ENCODE assay signal across 9 cellular contexts in genomic region chr3:54121404-54122045, GRCh38. TPM values are rescaled to one million over a fixed set of nuclear protein-coding genes. Genes with fewer than 3 reads are reported as not detected.
A peak's percentile ranks its signal among the peaks of the same experiment; 100 is the strongest.
DNase-seq lines count a peak whose midpoint lies in the region; ATAC-seq, FAIRE-seq and TF ChIP-seq lines count a peak whose summit lies in the region.
"Had no signal": no experiment of that assay in that cellular context is flagged by ENCODE, and none has a peak within 500 bp of the region (broad histone marks: within the 10 kb centered on the region; RNA-seq: fewer than 3 reads in every experiment).

No MANE protein-coding gene starts in this region.

- no peak overlapping the region for H3K4me3 Mint-ChIP-seq in activated T-helper 1 cell treated with anti-CD3 and anti-CD28 coated beads, Interleukin-12 subunit alpha, Interleukin-12 subunit beta, Interleukin-2, Interleukin-4 antibody, amounts not matched to agents 30 ng/mL and 10 ng/mL and 1 ng/mL, durations not matched to agents 14 hours and 24 hours and 36 hours
- H3K4me3 Mint-ChIP-seq: CD8-positive, alpha-beta T cell had no signal

- H3K36me3 Mint-ChIP-seq in activated T-helper 1 cell treated with anti-CD3 and anti-CD28 coated beads, Interleukin-12 subunit alpha, Interleukin-12 subunit beta, Interleukin-2, Interleukin-4 antibody, amounts not matched to agents 30 ng/mL and 10 ng/mL and 1 ng/mL, durations not matched to agents 14 hours and 24 hours and 36 hours (ENCODE audit: low read depth), result no peaks in the 10 kb centered on the region
- H3K36me3 Mint-ChIP-seq: CD8-positive, alpha-beta T cell had no signal

- ATAC-seq in Right ventricle myocardium inferior (peak; percentile 42), lung (ENCODE audit: insufficient read depth, low FRiP score) (peak; percentile 28), HG02678 (IDR thresholded peaks at IDR 0.05; ENCODE audit: unreplicated experiment) (no peak), HG03439 (IDR thresholded peaks at IDR 0.05; ENCODE audit: unreplicated experiment) (no peak)
- ATAC-seq: CD8-positive, alpha-beta T cell had no signal

- intact Hi-C loops in Right ventricle myocardium inferior (cut with DNase I), result loop anchor here (5.0 kb wide), 2 partner anchors 124 to 179 kb away; no protein-coding TSS in a partner anchor
- intact Hi-C loops in cardiac septum (cut with DNase I), result no loop called here
- intact Hi-C loops in activated T-helper 1 cell treated with anti-CD3 and anti-CD28 coated beads, Interleukin-12 subunit alpha, Interleukin-12 subunit beta, Interleukin-2, Interleukin-4 antibody, amounts not matched to agents 30 ng/mL and 10 ng/mL and 1 ng/mL, durations not matched to agents 14 hours and 24 hours and 36 hours (cut with micrococcal nuclease), result loop anchor here (5.0 kb wide), 1 partner anchor 1361 kb away; no protein-coding TSS in a partner anchor

- no peaks in the 10 kb centered on the region for H3K9me3 Mint-ChIP-seq in activated T-helper 1 cell treated with anti-CD3 and anti-CD28 coated beads, Interleukin-12 subunit alpha, Interleukin-12 subunit beta, Interleukin-2, Interleukin-4 antibody, amounts not matched to agents 30 ng/mL and 10 ng/mL and 1 ng/mL, durations not matched to agents 14 hours and 24 hours and 36 hours
- H3K9me3 Mint-ChIP-seq: CD8-positive, alpha-beta T cell had no signal

- H3K4me1 ChIP-seq in lung (ENCODE audit: control insufficient read depth in 2 of 2, insufficient read depth in 2 of 2, low read length in 2 of 2), result peaks cover 0 to 7% of the 10 kb centered on the region in 2 donors

- no peak overlapping the region for H3K27ac Mint-ChIP-seq in activated T-helper 1 cell treated with anti-CD3 and anti-CD28 coated beads, Interleukin-12 subunit alpha, Interleukin-12 subunit beta, Interleukin-2, Interleukin-4 antibody, amounts not matched to agents 30 ng/mL and 10 ng/mL and 1 ng/mL, durations not matched to agents 14 hours and 24 hours and 36 hours
- H3K27ac Mint-ChIP-seq: CD8-positive, alpha-beta T cell had no signal

- no peaks in the 10 kb centered on the region for H3K36me3 ChIP-seq in bronchial epithelial cell (ENCODE audit: control insufficient read depth, insufficient read depth, low read length)
- H3K36me3 ChIP-seq in lung (ENCODE audit: control insufficient read depth in 2 of 2, insufficient read depth in 2 of 2, low read length in 2 of 2), result no peaks in the 10 kb centered on the region

- DNase-seq in Right ventricle myocardium inferior (ENCODE audit: missing footprints) (no peak), cardiac septum (ENCODE audit: low spot score) (no peak), bronchial epithelial cell (ENCODE audit: low read depth) (no peak), lung (ENCODE audit: low spot score) (no peak), OCI-M2 (lab: John Stamatoyannopoulos, UW; ENCODE audit: unreplicated experiment) (no peak)
- DNase-seq in activated T-helper 1 cell treated with anti-CD3 and anti-CD28 coated beads, Interleukin-12 subunit alpha, Interleukin-12 subunit beta, Interleukin-2, Interleukin-4 antibody, amounts not matched to agents 30 ng/mL and 10 ng/mL and 1 ng/mL, durations not matched to agents 14 hours and 24 hours and 36 hours (ENCODE audit: low spot score), result no peak
- DNase-seq: CD8-positive, alpha-beta T cell had no signal

- 1 to 2% methylated on average over 58 to 71 of the region's 71 CpGs for WGBS in lung, 2 donors

- no peak for TF ChIP-seq CTCF in bronchial epithelial cell (IDR thresholded peaks at IDR 0.05; ENCODE audit: insufficient read depth, low read length, severe bottlenecking)
- TF ChIP-seq CTCF in lung (IDR thresholded peaks at IDR 0.05; ENCODE audit: control extremely low read depth, extremely low read depth), result no peak

- peaks cover 38% of the 10 kb centered on the region for H3K27me3 Mint-ChIP-seq in activated T-helper 1 cell treated with anti-CD3 and anti-CD28 coated beads, Interleukin-12 subunit alpha, Interleukin-12 subunit beta, Interleukin-2, Interleukin-4 antibody, amounts not matched to agents 30 ng/mL and 10 ng/mL and 1 ng/mL, durations not matched to agents 14 hours and 24 hours and 36 hours (ENCODE audit: insufficient read depth)

- peak overlapping the region in 1 of 2 donors; percentile 16 for H3K27ac ChIP-seq in lung (ENCODE audit: low read depth in 1 of 2, low read length in 1 of 2)

- peaks cover 0 to 3% of the 10 kb centered on the region in 2 donors for H3K9me3 ChIP-seq in lung (ENCODE audit: control insufficient read depth in 2 of 2, insufficient read depth in 1 of 2, low read length in 1 of 2)

- no peak for FAIRE-seq in bronchial epithelial cell (lab: Jason Lieb, UNC)

- H3K4me3 ChIP-seq in bronchial epithelial cell (ENCODE audit: low read depth, low read length), result peak overlapping the region; percentile 23
- H3K4me3 ChIP-seq in lung, result peak overlapping the region; percentile 31

- no peaks in the 10 kb centered on the region for H3K4me1 Mint-ChIP-seq in activated T-helper 1 cell treated with anti-CD3 and anti-CD28 coated beads, Interleukin-12 subunit alpha, Interleukin-12 subunit beta, Interleukin-2, Interleukin-4 antibody, amounts not matched to agents 30 ng/mL and 10 ng/mL and 1 ng/mL, durations not matched to agents 14 hours and 24 hours and 36 hours (ENCODE audit: low read depth)

- H3K27me3 ChIP-seq in bronchial epithelial cell (ENCODE audit: control insufficient read depth, insufficient read depth, low read length), result peaks cover 26% of the 10 kb centered on the region
- peaks cover 4% of the 10 kb centered on the region for H3K27me3 ChIP-seq in lung (ENCODE audit: control insufficient read depth, insufficient read depth)

RNA-seq across cellular contexts. Expression of gene CACNA2D3, which starts 0.8 kb away (rescaled TPM):
- total RNA-seq in Right ventricle myocardium inferior (33.7 TPM), cardiac septum (11.3 TPM), bronchial epithelial cell (0.13 TPM in 1 of 2 replicates, not detected in the other), lung (1 to 10 TPM; 1.1 to 2.5 TPM)
- 1 to 10 TPM in 1 of 2 donors, under 1 TPM in 1; 0.38 to 1.1 TPM for polyA plus RNA-seq in lung
- not detected in 2 replicates for total RNA-seq in activated T-helper 1 cell treated with anti-CD3 and anti-CD28 coated beads, Interleukin-12 subunit alpha, Interleukin-12 subunit beta, Interleukin-2, Interleukin-4 antibody, amounts not matched to agents 30 ng/mL and 10 ng/mL and 1 ng/mL, durations not matched to agents 14 hours and 24 hours and 36 hours
- total RNA-seq: CD8-positive, alpha-beta T cell had no signal

Comparison
In these comparisons a context has a peak if more than half of its experiments do, and no peak if none do; other contexts are left out.
1. ATAC-seq: peak in Right ventricle myocardium inferior (single experiment) and lung (single experiment); none in HG02678 (single experiment) and HG03439 (single experiment).